10 cellular contexts compared by ENCODE assay signal in the genomic region with DNA sequence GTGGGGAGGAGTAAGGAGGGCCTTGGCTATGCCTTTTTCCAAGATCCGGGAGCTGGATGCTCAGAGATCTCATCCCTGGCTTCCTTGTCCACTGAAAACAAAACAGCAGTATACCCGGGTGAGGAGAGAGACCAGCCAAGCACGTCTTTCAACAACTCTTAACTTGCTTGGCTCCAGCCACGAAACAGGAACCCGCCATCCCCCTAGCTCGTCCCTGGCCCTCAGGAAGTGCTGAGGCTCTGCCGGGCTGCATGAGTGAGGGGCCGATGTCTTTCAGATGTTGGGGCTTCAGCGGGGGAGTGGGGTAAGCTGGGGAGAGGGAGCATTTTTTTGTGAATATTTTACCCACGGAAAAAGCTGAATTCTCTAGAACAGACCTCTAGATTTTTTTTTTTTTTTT.
A peak's percentile ranks its signal among the peaks of the same experiment; 100 is the strongest.
DNase-seq lines count a peak whose midpoint lies in the region; ATAC-seq and TF ChIP-seq lines count a peak whose summit lies in the region.
"Had no signal": no experiment of that assay in that cellular context is flagged by ENCODE, and none has a peak within 500 bp of the region (broad histone marks: within the 10 kb centered on the region; RNA-seq: fewer than 3 reads in every experiment).

No MANE protein-coding gene starts in this region.

- DNase-seq in A673 (ENCODE audit: low spot score) = peak; percentile 49
- DNase-seq in MG63 = peak; percentile 62
- no peak for DNase-seq in coronary artery (ENCODE audit: low spot score)
- no peak for DNase-seq in NCI-H1048 (lab: John Stamatoyannopoulos, UW)
- DNase-seq in NCI-H2196 treated with DMSO at 0.1 percent for 48 hours (lab: John Stamatoyannopoulos, UW; ENCODE audit: unreplicated experiment) = no peak
- DNase-seq in 8988T = no peak
- DNase-seq: effector memory CD8-positive, alpha-beta T cell; NCI-H2171 had no signal

- TF ChIP-seq CTCF in A673 (conservative IDR thresholded peaks at IDR 0.05; ENCODE audit: low read depth, low read length) (no peak), coronary artery (IDR thresholded peaks at IDR 0.05) (no peak)

- CTCF ChIA-PET in A673 (lab: Charles Lee) = interaction anchor here (0.6 to 1.2 kb wide), 5 partner anchors 19 to 311 kb away, joined by 3 to 5 read pairs (median 4); no protein-coding TSS in a partner anchor

- ATAC-seq in GM18519 (IDR thresholded peaks at IDR 0.05; ENCODE audit: low FRiP score, unreplicated experiment) = no peak
- ATAC-seq: effector memory CD8-positive, alpha-beta T cell had no signal

- H3K36me3 ChIP-seq in A673 (ENCODE audit: insufficient read depth, low read length, poor library complexity, severe bottlenecking) = no peaks in the 10 kb centered on the region
- no peaks in the 10 kb centered on the region for H3K36me3 ChIP-seq in MG63
- H3K36me3 ChIP-seq in muscle layer of colon (ENCODE audit: insufficient read depth, low read length) = no peaks in the 10 kb centered on the region

- no TSS peak for BruUV-seq in A673 (replicated peaks; lab: Mats Ljungman, UMichigan)

- H3K9me3 ChIP-seq in A673 (ENCODE audit: low read depth, low read length, poor library complexity, severe bottlenecking) (peaks cover 5% of the 10 kb centered on the region), MG63 (peaks cover 17% of the 10 kb centered on the region), muscle layer of colon (ENCODE audit: low read length) (no peaks in the 10 kb centered on the region)

- POLR2A ChIA-PET in A673 (lab: Charles Lee; ENCODE audit: low non-redundant PET) = interaction anchor here (0.6 to 0.7 kb wide), 3 partner anchors 72 to 226 kb away, joined by 7 to 10 read pairs (median 8); no protein-coding TSS in a partner anchor

- H3K27me3 ChIP-seq in A673 (replicated peaks; ENCODE audit: insufficient read depth, low read depth, low read length, poor library complexity) (no peaks in the 10 kb centered on the region), MG63 (no peaks in the 10 kb centered on the region), muscle layer of colon (ENCODE audit: control insufficient read depth in 1 of 2, insufficient read depth in 2 of 2, low read length in 2 of 2) (no peaks in the 10 kb centered on the region)

- peak overlapping the region; percentile 7 for H3K4me3 ChIP-seq in A673 (ENCODE audit: low read depth, low read length, poor library complexity, severe bottlenecking)
- peak overlapping the region; percentile 8; the same call in 1 of the 2 replicates for H3K4me3 ChIP-seq in MG63
- peak overlapping the region; percentile 31 for H3K4me3 ChIP-seq in coronary artery
- H3K4me3 ChIP-seq in muscle layer of colon (ENCODE audit: low read depth in 1 of 2, low read length in 2 of 2) = no peak overlapping the region

- intact Hi-C loops in A673 (cut with micrococcal nuclease; ENCODE audit: unreplicated experiment) = loop anchor here (1.0 kb wide), 2 partner anchors 227 to 231 kb away; no protein-coding TSS in a partner anchor

- H3K27ac ChIP-seq in A673 (ENCODE audit: low read depth, low read length, poor library complexity, severe bottlenecking) (peak overlapping the region; percentile 94), coronary artery (peak overlapping the region; percentile 48 to 71), muscle layer of colon (ENCODE audit: low read depth, low read length) (peak overlapping the region; percentile 70)

- H3K4me1 ChIP-seq in A673 (ENCODE audit: insufficient read depth, low read length, poor library complexity, severe bottlenecking) = peaks cover 65% of the 10 kb centered on the region
- H3K4me1 ChIP-seq in muscle layer of colon (ENCODE audit: insufficient read depth, low read length) = peaks cover 74% of the 10 kb centered on the region

- peak overlapping the region; percentile 8 for H3K9ac ChIP-seq in muscle layer of colon (ENCODE audit: low read length)

Comparison
In these comparisons a context has a peak if more than half of its experiments do, and no peak if none do; other contexts are left out.
1. DNase-seq: peak in A673 (single experiment) and MG63 (single experiment); none in coronary artery (single experiment), NCI-H1048 (single experiment), NCI-H2196 treated with DMSO at 0.1 percent for 48 hours (single experiment) and 8988T (single experiment).
2. H3K4me3 ChIP-seq: peak in A673 (single experiment), MG63 (single experiment) and coronary artery (single experiment); none in muscle layer of colon (0 of 2).
3. Peak in every context shown above with its lines, with median percentiles within 50 percentile points of each other: H3K27ac ChIP-seq.